In genomic region chr19:36054119-36054732, GRCh38 we compare ENCODE assay signal across 1 cellular context.
TF ChIP-seq lines count a peak whose summit lies in the region.

A gene with protein sequence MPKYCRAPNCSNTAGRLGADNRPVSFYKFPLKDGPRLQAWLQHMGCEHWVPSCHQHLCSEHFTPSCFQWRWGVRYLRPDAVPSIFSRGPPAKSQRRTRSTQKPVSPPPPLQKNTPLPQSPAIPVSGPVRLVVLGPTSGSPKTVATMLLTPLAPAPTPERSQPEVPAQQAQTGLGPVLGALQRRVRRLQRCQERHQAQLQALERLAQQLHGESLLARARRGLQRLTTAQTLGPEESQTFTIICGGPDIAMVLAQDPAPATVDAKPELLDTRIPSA (minus strand): TSS chr19:36054285. CDS start chr19:36054217, 68 bp downstream.

TF ChIP-seq in HEK293, 187 proteins besides CTCF, POLR2A, EP300 and RAD21 (continued from another document and continues in another):
- TF ChIP-seq, protein P1, sequence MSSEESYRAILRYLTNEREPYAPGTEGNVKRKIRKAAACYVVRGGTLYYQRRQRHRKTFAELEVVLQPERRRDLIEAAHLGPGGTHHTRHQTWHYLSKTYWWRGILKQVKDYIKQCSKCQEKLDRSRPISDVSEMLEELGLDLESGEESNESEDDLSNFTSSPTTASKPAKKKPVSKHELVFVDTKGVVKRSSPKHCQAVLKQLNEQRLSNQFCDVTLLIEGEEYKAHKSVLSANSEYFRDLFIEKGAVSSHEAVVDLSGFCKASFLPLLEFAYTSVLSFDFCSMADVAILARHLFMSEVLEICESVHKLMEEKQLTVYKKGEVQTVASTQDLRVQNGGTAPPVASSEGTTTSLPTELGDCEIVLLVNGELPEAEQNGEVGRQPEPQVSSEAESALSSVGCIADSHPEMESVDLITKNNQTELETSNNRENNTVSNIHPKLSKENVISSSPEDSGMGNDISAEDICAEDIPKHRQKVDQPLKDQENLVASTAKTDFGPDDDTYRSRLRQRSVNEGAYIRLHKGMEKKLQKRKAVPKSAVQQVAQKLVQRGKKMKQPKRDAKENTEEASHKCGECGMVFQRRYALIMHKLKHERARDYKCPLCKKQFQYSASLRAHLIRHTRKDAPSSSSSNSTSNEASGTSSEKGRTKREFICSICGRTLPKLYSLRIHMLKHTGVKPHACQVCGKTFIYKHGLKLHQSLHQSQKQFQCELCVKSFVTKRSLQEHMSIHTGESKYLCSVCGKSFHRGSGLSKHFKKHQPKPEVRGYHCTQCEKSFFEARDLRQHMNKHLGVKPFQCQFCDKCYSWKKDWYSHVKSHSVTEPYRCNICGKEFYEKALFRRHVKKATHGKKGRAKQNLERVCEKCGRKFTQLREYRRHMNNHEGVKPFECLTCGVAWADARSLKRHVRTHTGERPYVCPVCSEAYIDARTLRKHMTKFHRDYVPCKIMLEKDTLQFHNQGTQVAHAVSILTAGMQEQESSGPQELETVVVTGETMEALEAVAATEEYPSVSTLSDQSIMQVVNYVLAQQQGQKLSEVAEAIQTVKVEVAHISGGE (tag by site-specific recombination; conservative IDR thresholded peaks at IDR 0.05; ENCODE audit: low read depth): peak; percentile 44; the same call in 1 of the 2 replicates
- TF ChIP-seq GLIS1 (tag by site-specific recombination; IDR thresholded peaks at IDR 0.05) (peak; percentile 93), ZNF211 (tag by site-specific recombination; IDR thresholded peaks at IDR 0.05; ENCODE audit: low read depth) (no peak), KLF10 (tag by site-specific recombination; IDR thresholded peaks at IDR 0.05) (peak; percentile 89), ZNF423 (tag by site-specific recombination; IDR thresholded peaks at IDR 0.05) (peak; percentile 78; the same call in 1 of the 2 replicates), ZNF391 (tag by site-specific recombination; IDR thresholded peaks at IDR 0.05; ENCODE audit: borderline replicate concordance, low read depth) (peak; percentile 96), ZFP37 (tag by site-specific recombination; IDR thresholded peaks at IDR 0.05) (peak; percentile 95), ZNF155 (tag by site-specific recombination; IDR thresholded peaks at IDR 0.05) (no peak), ZNF629 (tag by site-specific recombination; IDR thresholded peaks at IDR 0.05) (peak; percentile 96), ZNF747 (tag by site-specific recombination; IDR thresholded peaks at IDR 0.05) (no peak), ZNF623 (tag by site-specific recombination; IDR thresholded peaks at IDR 0.05) (no peak), MYNN (tag by site-specific recombination; IDR thresholded peaks at IDR 0.05; ENCODE audit: borderline replicate concordance) (peak; percentile 1; the same call in 1 of the 2 replicates), ZNF394 (tag by site-specific recombination; IDR thresholded peaks at IDR 0.05; ENCODE audit: borderline replicate concordance) (peak; percentile 71), REPIN1 (tag by site-specific recombination; IDR thresholded peaks at IDR 0.05; ENCODE audit: low read depth) (peak; percentile 86; the same call in 1 of the 2 replicates), ZNF362 (tag by site-specific recombination; IDR thresholded peaks at IDR 0.05) (no peak), ZNF121 (tag by site-specific recombination; IDR thresholded peaks at IDR 0.05) (no peak), ZBTB17 (tag by site-specific recombination; IDR thresholded peaks at IDR 0.05) (peak; percentile 98), ZNF221 (tag by site-specific recombination; IDR thresholded peaks at IDR 0.05; ENCODE audit: borderline replicate concordance) (no peak; the same call in 1 of the 2 replicates), EGR2 (tag by site-specific recombination; IDR thresholded peaks at IDR 0.05; ENCODE audit: low read depth) (no peak), ZNF548 (tag by site-specific recombination; IDR thresholded peaks at IDR 0.05) (peak; percentile 100), KLF7 (tag by site-specific recombination; IDR thresholded peaks at IDR 0.05; ENCODE audit: borderline replicate concordance) (peak; percentile 90), MZF1 (tag by site-specific recombination; IDR thresholded peaks at IDR 0.05; ENCODE audit: borderline replicate concordance) (no peak), ZNF768 (tag by site-specific recombination; IDR thresholded peaks at IDR 0.05) (no peak), ZNF645 (tag by site-specific recombination; IDR thresholded peaks at IDR 0.05) (no peak), ZNF600 (tag by site-specific recombination; IDR thresholded peaks at IDR 0.05) (peak; percentile 99), SP3 (tag by site-specific recombination; IDR thresholded peaks at IDR 0.05) (peak; percentile 98), ZIC2 (tag by site-specific recombination; IDR thresholded peaks at IDR 0.05) (peak; percentile 98), WT1 (tag by site-specific recombination; IDR thresholded peaks at IDR 0.05) (peak; percentile 68), ZNF248 (tag by site-specific recombination; IDR thresholded peaks at IDR 0.05) (no peak), ZBTB8A (tag by site-specific recombination; IDR thresholded peaks at IDR 0.05) (peak; percentile 99), ZSCAN4 (tag by site-specific recombination; IDR thresholded peaks at IDR 0.05) (peak; percentile 40; the same call in 1 of the 2 replicates), ZNF239 (tag by site-specific recombination; IDR thresholded peaks at IDR 0.05) (0 out of 2 replicates have a peak, but pooled peaks have one; percentile 34), ZNF692 (tag by site-specific recombination; IDR thresholded peaks at IDR 0.05) (peak; percentile 73; the same call in 1 of the 2 replicates), SCRT1 (tag by site-specific recombination; IDR thresholded peaks at IDR 0.05; ENCODE audit: borderline replicate concordance) (peak; percentile 94)
- TF ChIP-seq, protein P2, sequence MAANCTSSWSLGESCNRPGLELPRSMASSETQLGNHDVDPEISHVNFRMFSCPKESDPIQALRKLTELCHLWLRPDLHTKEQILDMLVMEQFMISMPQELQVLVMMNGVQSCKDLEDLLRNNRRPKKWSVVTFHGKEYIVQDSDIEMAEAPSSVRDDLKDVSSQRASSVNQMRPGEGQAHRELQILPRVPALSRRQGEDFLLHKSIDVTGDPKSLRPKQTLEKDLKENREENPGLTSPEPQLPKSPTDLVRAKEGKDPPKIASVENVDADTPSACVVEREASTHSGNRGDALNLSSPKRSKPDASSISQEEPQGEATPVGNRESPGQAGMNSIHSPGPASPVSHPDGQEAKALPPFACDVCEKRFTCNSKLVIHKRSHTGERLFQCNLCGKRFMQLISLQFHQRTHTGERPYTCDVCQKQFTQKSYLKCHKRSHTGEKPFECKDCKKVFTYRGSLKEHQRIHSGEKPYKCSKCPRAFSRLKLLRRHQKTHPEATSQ (tag by site-specific recombination; IDR thresholded peaks at IDR 0.05): peak; percentile 99
- TF ChIP-seq, protein P3, sequence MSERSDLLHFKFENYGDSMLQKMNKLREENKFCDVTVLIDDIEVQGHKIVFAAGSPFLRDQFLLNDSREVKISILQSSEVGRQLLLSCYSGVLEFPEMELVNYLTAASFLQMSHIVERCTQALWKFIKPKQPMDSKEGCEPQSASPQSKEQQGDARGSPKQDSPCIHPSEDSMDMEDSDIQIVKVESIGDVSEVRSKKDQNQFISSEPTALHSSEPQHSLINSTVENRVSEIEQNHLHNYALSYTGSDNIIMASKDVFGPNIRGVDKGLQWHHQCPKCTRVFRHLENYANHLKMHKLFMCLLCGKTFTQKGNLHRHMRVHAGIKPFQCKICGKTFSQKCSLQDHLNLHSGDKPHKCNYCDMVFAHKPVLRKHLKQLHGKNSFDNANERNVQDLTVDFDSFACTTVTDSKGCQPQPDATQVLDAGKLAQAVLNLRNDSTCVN (tag by site-specific recombination; optimal IDR thresholded peaks at IDR 0.05): peak; percentile 87
- TF ChIP-seq, protein P4, sequence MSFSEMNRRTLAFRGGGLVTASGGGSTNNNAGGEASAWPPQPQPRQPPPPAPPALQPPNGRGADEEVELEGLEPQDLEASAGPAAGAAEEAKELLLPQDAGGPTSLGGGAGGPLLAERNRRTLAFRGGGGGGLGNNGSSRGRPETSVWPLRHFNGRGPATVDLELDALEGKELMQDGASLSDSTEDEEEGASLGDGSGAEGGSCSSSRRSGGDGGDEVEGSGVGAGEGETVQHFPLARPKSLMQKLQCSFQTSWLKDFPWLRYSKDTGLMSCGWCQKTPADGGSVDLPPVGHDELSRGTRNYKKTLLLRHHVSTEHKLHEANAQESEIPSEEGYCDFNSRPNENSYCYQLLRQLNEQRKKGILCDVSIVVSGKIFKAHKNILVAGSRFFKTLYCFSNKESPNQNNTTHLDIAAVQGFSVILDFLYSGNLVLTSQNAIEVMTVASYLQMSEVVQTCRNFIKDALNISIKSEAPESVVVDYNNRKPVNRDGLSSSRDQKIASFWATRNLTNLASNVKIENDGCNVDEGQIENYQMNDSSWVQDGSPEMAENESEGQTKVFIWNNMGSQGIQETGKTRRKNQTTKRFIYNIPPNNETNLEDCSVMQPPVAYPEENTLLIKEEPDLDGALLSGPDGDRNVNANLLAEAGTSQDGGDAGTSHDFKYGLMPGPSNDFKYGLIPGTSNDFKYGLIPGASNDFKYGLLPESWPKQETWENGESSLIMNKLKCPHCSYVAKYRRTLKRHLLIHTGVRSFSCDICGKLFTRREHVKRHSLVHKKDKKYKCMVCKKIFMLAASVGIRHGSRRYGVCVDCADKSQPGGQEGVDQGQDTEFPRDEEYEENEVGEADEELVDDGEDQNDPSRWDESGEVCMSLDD (tag by site-specific recombination; IDR thresholded peaks at IDR 0.05): peak; percentile 100
- TF ChIP-seq, protein P5, sequence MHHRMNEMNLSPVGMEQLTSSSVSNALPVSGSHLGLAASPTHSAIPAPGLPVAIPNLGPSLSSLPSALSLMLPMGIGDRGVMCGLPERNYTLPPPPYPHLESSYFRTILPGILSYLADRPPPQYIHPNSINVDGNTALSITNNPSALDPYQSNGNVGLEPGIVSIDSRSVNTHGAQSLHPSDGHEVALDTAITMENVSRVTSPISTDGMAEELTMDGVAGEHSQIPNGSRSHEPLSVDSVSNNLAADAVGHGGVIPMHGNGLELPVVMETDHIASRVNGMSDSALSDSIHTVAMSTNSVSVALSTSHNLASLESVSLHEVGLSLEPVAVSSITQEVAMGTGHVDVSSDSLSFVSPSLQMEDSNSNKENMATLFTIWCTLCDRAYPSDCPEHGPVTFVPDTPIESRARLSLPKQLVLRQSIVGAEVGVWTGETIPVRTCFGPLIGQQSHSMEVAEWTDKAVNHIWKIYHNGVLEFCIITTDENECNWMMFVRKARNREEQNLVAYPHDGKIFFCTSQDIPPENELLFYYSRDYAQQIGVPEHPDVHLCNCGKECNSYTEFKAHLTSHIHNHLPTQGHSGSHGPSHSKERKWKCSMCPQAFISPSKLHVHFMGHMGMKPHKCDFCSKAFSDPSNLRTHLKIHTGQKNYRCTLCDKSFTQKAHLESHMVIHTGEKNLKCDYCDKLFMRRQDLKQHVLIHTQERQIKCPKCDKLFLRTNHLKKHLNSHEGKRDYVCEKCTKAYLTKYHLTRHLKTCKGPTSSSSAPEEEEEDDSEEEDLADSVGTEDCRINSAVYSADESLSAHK (tag by site-specific recombination; IDR thresholded peaks at IDR 0.05): peak; percentile 74; the same call in 1 of the 2 replicates
